ENCODE assay signal across 9 cellular contexts in the genomic region with DNA sequence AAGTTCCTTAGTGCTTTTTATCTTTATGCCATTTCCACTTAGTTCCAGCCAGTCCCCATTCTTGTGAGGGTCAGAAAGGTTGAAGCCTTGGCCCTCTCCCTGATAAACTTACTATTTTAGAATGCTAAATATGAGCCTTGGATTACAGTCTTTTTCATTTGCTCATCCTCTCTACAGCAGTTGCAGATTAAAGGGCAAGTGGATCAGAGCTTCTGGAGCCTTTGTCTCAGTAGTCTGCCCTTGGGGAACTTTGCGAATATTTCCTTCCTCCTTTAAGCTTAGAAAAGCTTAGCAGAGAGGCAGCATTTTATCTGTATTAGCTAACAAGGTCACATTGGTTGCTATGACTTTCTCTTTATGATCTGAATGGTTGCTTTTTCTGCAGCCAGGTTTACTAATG.
"Had no signal": no experiment of that assay in that cellular context is flagged by ENCODE, and none has a peak within 500 bp of the region (broad histone marks: within the 10 kb centered on the region; RNA-seq: fewer than 3 reads in every experiment).

No MANE protein-coding gene starts in this region.

- H3K9me3 Mint-ChIP-seq: effector memory CD8-positive, alpha-beta T cell had no signal

- H3K27ac Mint-ChIP-seq: activated CD4-positive, alpha-beta T cell treated with anti-CD3 and anti-CD28 coated beads, Interleukin-2, amount 10 ng/mL, durations not matched to agents 24 days and 14 days; activated naive CD4-positive, alpha-beta T cell treated with anti-CD3 and anti-CD28 coated beads for 36 hours; effector memory CD8-positive, alpha-beta T cell; memory B cell had no signal

- H3K36me3 ChIP-seq: thoracic aorta had no signal

- ATAC-seq: effector memory CD8-positive, alpha-beta T cell; left colon had no signal

- H3K4me3 ChIP-seq: stomach, thoracic aorta had no signal

- H3K27me3 ChIP-seq: stomach had no signal

- DNase-seq: activated CD4-positive, alpha-beta T cell treated with anti-CD3 and anti-CD28 coated beads, Interleukin-2, amount 10 ng/mL, durations not matched to agents 24 days and 14 days; activated naive CD4-positive, alpha-beta T cell treated with anti-CD3 and anti-CD28 coated beads for 36 hours; effector memory CD8-positive, alpha-beta T cell; left colon; stimulated activated CD4-positive, alpha-beta T cell treated with anti-CD3 and anti-CD28 coated beads, Interleukin-4, amount 100 ng/mL, for 4 hours; stomach; T-helper 9 cell had no signal

- H3K9me3 ChIP-seq: thoracic aorta had no signal

- H3K4me3 Mint-ChIP-seq: activated CD4-positive, alpha-beta T cell treated with anti-CD3 and anti-CD28 coated beads, Interleukin-2, amount 10 ng/mL, durations not matched to agents 24 days and 14 days; activated naive CD4-positive, alpha-beta T cell treated with anti-CD3 and anti-CD28 coated beads for 36 hours; effector memory CD8-positive, alpha-beta T cell; memory B cell had no signal

- H3K4me1 Mint-ChIP-seq: activated CD4-positive, alpha-beta T cell treated with anti-CD3 and anti-CD28 coated beads, Interleukin-2, amount 10 ng/mL, durations not matched to agents 24 days and 14 days; memory B cell had no signal
